In genomic region chr5:6396836-6397535, GRCh38 we compare ENCODE assay signal across 23 cellular contexts. TPM values are rescaled to one million over a fixed set of nuclear protein-coding genes. Genes with fewer than 3 reads are reported as not detected.
DNase-seq lines count a peak whose midpoint lies in the region; ATAC-seq, FAIRE-seq and TF ChIP-seq lines count a peak whose summit lies in the region.
"Had no signal": no experiment of that assay in that cellular context is flagged by ENCODE, and none has a peak within 500 bp of the region (broad histone marks: within the 10 kb centered on the region; RNA-seq: fewer than 3 reads in every experiment).

No MANE protein-coding gene starts in this region.

- H2BK15ac ChIP-seq in H1 (ENCODE audit: low read length), result no peak overlapping the region

- no peak for TF ChIP-seq CTCF in H1 (IDR thresholded peaks at IDR 0.05; ENCODE audit: control extremely low read depth in 1 of 3, insufficient read depth in 1 of 3, low read depth in 1 of 3, low read length in 3 of 3)
- TF ChIP-seq CTCF in osteocyte (IDR thresholded peaks at IDR 0.05), result no peak
- TF ChIP-seq CTCF in vagina (IDR thresholded peaks at IDR 0.05), result no peak

- 91% methylated on average over 11 of the region's 11 CpGs; no CpG with 5 or more reads in 1 of the 2 experiments for WGBS in H1 (ENCODE audit: extremely low coverage in 1 of 2, insufficient coverage in 1 of 2, insufficient read length in 1 of 2, insufficient replicate concordance in 2 of 2, low coverage in 1 of 2, low lambda C conversion rate in 2 of 2, missing lambda C conversion rate in 1 of 2), 2 experiments

- peak overlapping the region; percentile 16; the same call in 1 of the 2 replicates for H4K8ac ChIP-seq in H1 (ENCODE audit: extremely low read depth, insufficient read depth, low read length)

- TF ChIP-seq EP300 in H1 (IDR thresholded peaks at IDR 0.05; ENCODE audit: borderline replicate concordance in 1 of 2, low read depth in 2 of 2, low read length in 2 of 2), result no peak

- intact Hi-C loops in vagina (cut with DNase I), result no loop called here

- no peak overlapping the region for H4K91ac ChIP-seq in H1 (replicated peaks; ENCODE audit: insufficient read length, low read length)

- no peak for TF ChIP-seq RAD21 in H1 (IDR thresholded peaks at IDR 0.05 in 1 of 2, conservative IDR thresholded peaks at IDR 0.05 in 1 of 2; ENCODE audit: low read depth in 2 of 2, low read length in 2 of 2)

- no peak for FAIRE-seq in H1 (lab: Jason Lieb, UNC)
- no peak for FAIRE-seq in GM19239 (lab: Jason Lieb, UNC)
- FAIRE-seq: GM12878 had no signal

- no peak overlapping the region for H3K9ac ChIP-seq in H1 (replicated peaks in 1 of 4; ENCODE audit: extremely low read depth in 1 of 4, low read depth in 3 of 4, low read length in 3 of 4)
- H3K9ac ChIP-seq: BLaER1 had no signal

- CTCF ChIA-PET in H1 (lab: Charles Lee; ENCODE audit: partially characterized antibody), result no interaction called here
- CTCF ChIA-PET in activated CD4-positive, alpha-beta memory T cell treated with anti-CD3 and anti-CD28 coated beads, Interleukin-2, amount 10 ng/mL, durations not matched to agents 7 days and 5 days (lab: Charles Lee), result no interaction called here

- H3K4me3 Mint-ChIP-seq in activated naive CD8-positive, alpha-beta T cell treated with anti-CD3 and anti-CD28 coated beads, Interleukin-2, amount 50 U/mL, for 24 hours, result no peak overlapping the region
- no peak overlapping the region for H3K4me3 Mint-ChIP-seq in activated naive CD8-positive, alpha-beta T cell treated with anti-CD3 and anti-CD28 coated beads for 36 hours
- H3K4me3 Mint-ChIP-seq in osteocyte (ENCODE audit: unreplicated experiment), result no peak overlapping the region
- no peak overlapping the region for H3K4me3 Mint-ChIP-seq in activated CD4-positive, alpha-beta memory T cell treated with anti-CD3 and anti-CD28 coated beads, Interleukin-2, amount 10 ng/mL, durations not matched to agents 7 days and 5 days
- H3K4me3 Mint-ChIP-seq: CD14-positive monocyte; CD8-positive, alpha-beta T cell; GM23338; HFFc6 had no signal

- no peak overlapping the region for H3K18ac ChIP-seq in H1 (ENCODE audit: extremely low read depth, low read length)

- no peak overlapping the region for H2BK5ac ChIP-seq in H1 (ENCODE audit: low read depth, low read length)

- peaks cover 2% of the 10 kb centered on the region for H3K27me3 Mint-ChIP-seq in activated naive CD8-positive, alpha-beta T cell treated with anti-CD3 and anti-CD28 coated beads, Interleukin-2, amount 50 U/mL, for 24 hours
- peaks cover 11% of the 10 kb centered on the region for H3K27me3 Mint-ChIP-seq in activated naive CD8-positive, alpha-beta T cell treated with anti-CD3 and anti-CD28 coated beads for 36 hours
- H3K27me3 Mint-ChIP-seq in osteocyte (ENCODE audit: unreplicated experiment), result peaks cover 20% of the 10 kb centered on the region
- peaks cover 7% of the 10 kb centered on the region for H3K27me3 Mint-ChIP-seq in activated CD4-positive, alpha-beta memory T cell treated with anti-CD3 and anti-CD28 coated beads, Interleukin-2, amount 10 ng/mL, durations not matched to agents 7 days and 5 days

- H3K23me2 ChIP-seq in H1 (ENCODE audit: low read depth, low read length), result no peaks in the 10 kb centered on the region; the same call in 1 of the 2 replicates

- H3K79me1 ChIP-seq in H1 (ENCODE audit: low read depth, low read length), result no peaks in the 10 kb centered on the region

- ATAC-seq in activated naive CD8-positive, alpha-beta T cell treated with anti-CD3 and anti-CD28 coated beads, Interleukin-2, amount 50 U/mL, for 24 hours, result peak; percentile 14
- no peak for ATAC-seq in GM19351 (IDR thresholded peaks at IDR 0.05; ENCODE audit: unreplicated experiment)
- ATAC-seq: CD8-positive, alpha-beta T cell; GM12878; GM23338; HCT116 had no signal

- H3K4me1 Mint-ChIP-seq in activated naive CD8-positive, alpha-beta T cell treated with anti-CD3 and anti-CD28 coated beads, Interleukin-2, amount 50 U/mL, for 24 hours, result no peaks in the 10 kb centered on the region
- peaks cover 2% of the 10 kb centered on the region for H3K4me1 Mint-ChIP-seq in activated naive CD8-positive, alpha-beta T cell treated with anti-CD3 and anti-CD28 coated beads for 36 hours
- no peaks in the 10 kb centered on the region for H3K4me1 Mint-ChIP-seq in osteocyte (ENCODE audit: unreplicated experiment)
- peaks cover 3% of the 10 kb centered on the region for H3K4me1 Mint-ChIP-seq in activated CD4-positive, alpha-beta memory T cell treated with anti-CD3 and anti-CD28 coated beads, Interleukin-2, amount 10 ng/mL, durations not matched to agents 7 days and 5 days
- H3K4me1 Mint-ChIP-seq: CD14-positive monocyte had no signal

- H3K4me3 ChIP-seq in H1 (ENCODE audit: extremely low read depth in 1 of 4, insufficient read depth in 2 of 4, low read depth in 3 of 4, low read length in 4 of 4) (no peak overlapping the region), vagina (no peak overlapping the region)
- H3K4me3 ChIP-seq: BLaER1, GM12878, GM23338 had no signal

- no peak overlapping the region for H3K27ac ChIP-seq in H1 (ENCODE audit: low read depth, low read length)
- no peak overlapping the region for H3K27ac ChIP-seq in vagina
- H3K27ac ChIP-seq: BLaER1 had no signal

- no peak overlapping the region for H2AFZ ChIP-seq in H1 (ENCODE audit: low read length)
- H2AFZ ChIP-seq: GM23338 had no signal

- H3K36me3 ChIP-seq in H1 (ENCODE audit: control insufficient read depth in 2 of 4, insufficient read depth in 4 of 4, low read length in 3 of 4), result no peaks in the 10 kb centered on the region
- no peaks in the 10 kb centered on the region for H3K36me3 ChIP-seq in vagina
- H3K36me3 ChIP-seq: BLaER1 had no signal

- H3K9me3 ChIP-seq in H1 (ENCODE audit: insufficient read depth in 2 of 2, low read depth in 1 of 2, low read length in 1 of 2), result peaks cover 0 to 4% of the 10 kb centered on the region in 2 experiments; a peak in 1 of 4 replicates
- H3K9me3 ChIP-seq in vagina, result no peaks in the 10 kb centered on the region
- H3K9me3 ChIP-seq: BLaER1 had no signal

- H4K5ac ChIP-seq in H1 (ENCODE audit: insufficient read length, low read depth, low read length), result no peak overlapping the region

- H3K27me3 ChIP-seq in H1 (replicated peaks in 1 of 4; ENCODE audit: control insufficient read depth in 3 of 4, extremely low read depth in 1 of 4, insufficient read depth in 3 of 4, low read length in 3 of 4) (no peaks in the 10 kb centered on the region), vagina (no peaks in the 10 kb centered on the region)
- H3K27me3 ChIP-seq: BLaER1 had no signal

- no peak overlapping the region for H2BK12ac ChIP-seq in H1 (ENCODE audit: low read depth, low read length)

- H3K4me2 ChIP-seq in H1 (ENCODE audit: insufficient read depth in 1 of 2, low read depth in 2 of 2, low read length in 2 of 2), result no peak overlapping the region
- H3K4me2 ChIP-seq: BLaER1, GM23338 had no signal

- no peak overlapping the region for H2BK20ac ChIP-seq in H1 (ENCODE audit: low read length)

- H3K56ac ChIP-seq in H1 (replicated peaks; ENCODE audit: insufficient read length, low read depth, low read length), result no peak overlapping the region

- H3K4me1 ChIP-seq in H1 (replicated peaks in 1 of 4; ENCODE audit: control insufficient read depth in 3 of 4, insufficient read depth in 4 of 4, low read length in 3 of 4) (no peaks in the 10 kb centered on the region), vagina (no peaks in the 10 kb centered on the region)
- H3K4me1 ChIP-seq: BLaER1 had no signal

- TF ChIP-seq POLR2A in H1 (IDR thresholded peaks at IDR 0.05; ENCODE audit: control extremely low read depth in 1 of 2, low read depth in 2 of 2, low read length in 2 of 2) (no peak), vagina (IDR thresholded peaks at IDR 0.05) (no peak)

- POLR2A ChIA-PET in H1 (lab: Charles Lee; ENCODE audit: partially characterized antibody), result no interaction called here
- POLR2A ChIA-PET in activated CD4-positive, alpha-beta memory T cell treated with anti-CD3 and anti-CD28 coated beads, Interleukin-2, amount 10 ng/mL, durations not matched to agents 7 days and 5 days (lab: Charles Lee), result no interaction called here

- H3K23ac ChIP-seq in H1 (ENCODE audit: insufficient read length), result no peak overlapping the region

- no peak for DNase-seq in activated naive CD8-positive, alpha-beta T cell treated with anti-CD3 and anti-CD28 coated beads, Interleukin-2, amount 50 U/mL, for 24 hours
- no peak for DNase-seq in activated naive CD8-positive, alpha-beta T cell treated with anti-CD3 and anti-CD28 coated beads for 36 hours
- no peak for DNase-seq in H1 (ENCODE audit: low read depth in 1 of 2, low spot score in 2 of 2)
- DNase-seq in osteocyte (ENCODE audit: extremely low spot score, unreplicated experiment), result peak; percentile 82
- DNase-seq in vagina (ENCODE audit: extremely low spot score in 2 of 2), result peak; percentile 74 to 92
- DNase-seq in GM19239 (ENCODE audit: insufficient read length, low spot score), result no peak
- DNase-seq in activated CD4-positive, alpha-beta memory T cell treated with anti-CD3 and anti-CD28 coated beads, Interleukin-2, amount 10 ng/mL, durations not matched to agents 7 days and 5 days, result no peak
- DNase-seq: 8988T; Calu3; CD8-positive, alpha-beta T cell; DND-41; EL; H7; HFFc6 had no signal

- no peaks in the 10 kb centered on the region for H3K36me3 Mint-ChIP-seq in activated naive CD8-positive, alpha-beta T cell treated with anti-CD3 and anti-CD28 coated beads, Interleukin-2, amount 50 U/mL, for 24 hours (ENCODE audit: low read depth)
- no peaks in the 10 kb centered on the region for H3K36me3 Mint-ChIP-seq in activated naive CD8-positive, alpha-beta T cell treated with anti-CD3 and anti-CD28 coated beads for 36 hours
- no peaks in the 10 kb centered on the region for H3K36me3 Mint-ChIP-seq in osteocyte (ENCODE audit: unreplicated experiment)
- H3K36me3 Mint-ChIP-seq in activated CD4-positive, alpha-beta memory T cell treated with anti-CD3 and anti-CD28 coated beads, Interleukin-2, amount 10 ng/mL, durations not matched to agents 7 days and 5 days (ENCODE audit: low read depth), result no peaks in the 10 kb centered on the region
- H3K36me3 Mint-ChIP-seq: CD14-positive monocyte; CD8-positive, alpha-beta T cell had no signal

- no peaks in the 10 kb centered on the region for H3K79me2 ChIP-seq in H1 (ENCODE audit: control insufficient read depth in 1 of 2, insufficient read depth in 2 of 2, low read length in 2 of 2)

- no peak overlapping the region for H2AK5ac ChIP-seq in H1 (ENCODE audit: low read depth, low read length)

- no peak overlapping the region for H3K14ac ChIP-seq in H1 (ENCODE audit: insufficient read length)

- no peak overlapping the region for H2BK120ac ChIP-seq in H1 (replicated peaks; ENCODE audit: low read depth, low read length)

- H3K9me3 Mint-ChIP-seq in activated naive CD8-positive, alpha-beta T cell treated with anti-CD3 and anti-CD28 coated beads, Interleukin-2, amount 50 U/mL, for 24 hours, result no peaks in the 10 kb centered on the region
- H3K9me3 Mint-ChIP-seq in activated naive CD8-positive, alpha-beta T cell treated with anti-CD3 and anti-CD28 coated beads for 36 hours, result no peaks in the 10 kb centered on the region
- no peaks in the 10 kb centered on the region for H3K9me3 Mint-ChIP-seq in osteocyte (ENCODE audit: unreplicated experiment)
- no peaks in the 10 kb centered on the region for H3K9me3 Mint-ChIP-seq in activated CD4-positive, alpha-beta memory T cell treated with anti-CD3 and anti-CD28 coated beads, Interleukin-2, amount 10 ng/mL, durations not matched to agents 7 days and 5 days
- H3K9me3 Mint-ChIP-seq: CD8-positive, alpha-beta T cell had no signal

- no peaks in the 10 kb centered on the region for H4K20me1 ChIP-seq in H1 (replicated peaks in 1 of 2; ENCODE audit: control insufficient read depth in 1 of 2, insufficient read depth in 2 of 2, low read length in 2 of 2)
- H4K20me1 ChIP-seq: BLaER1 had no signal

- H3K27ac Mint-ChIP-seq in activated naive CD8-positive, alpha-beta T cell treated with anti-CD3 and anti-CD28 coated beads, Interleukin-2, amount 50 U/mL, for 24 hours, result no peak overlapping the region
- no peak overlapping the region for H3K27ac Mint-ChIP-seq in activated naive CD8-positive, alpha-beta T cell treated with anti-CD3 and anti-CD28 coated beads for 36 hours
- no peak overlapping the region for H3K27ac Mint-ChIP-seq in osteocyte (ENCODE audit: unreplicated experiment)
- H3K27ac Mint-ChIP-seq in activated CD4-positive, alpha-beta memory T cell treated with anti-CD3 and anti-CD28 coated beads, Interleukin-2, amount 10 ng/mL, durations not matched to agents 7 days and 5 days, result no peak overlapping the region
- H3K27ac Mint-ChIP-seq: CD14-positive monocyte; CD8-positive, alpha-beta T cell; GM23338; HFFc6 had no signal

- no peak overlapping the region for H3K4ac ChIP-seq in H1 (replicated peaks; ENCODE audit: insufficient read length, low read depth, low read length)

RNA-seq across cellular contexts. Expression of gene MED10, which starts 18.6 kb away (rescaled TPM):
- total RNA-seq in activated naive CD8-positive, alpha-beta T cell treated with anti-CD3 and anti-CD28 coated beads for 36 hours, result 10 to 100 TPM; 57.1 to 59.1 TPM
- 20.1 and 22.0 TPM in 2 replicates for total RNA-seq in H1 (2021; fragmentation: NEBNext Ultra II Directional; extraction: Animal tissue kit (Norgen Biotek cat#: 25700))
- 23.2 and 28.3 TPM in 2 replicates for polyA plus RNA-seq in H1 (2011; rRNA removed)
- polyA plus RNA-seq in H1 (2011; cell fraction: cytosol; rRNA removed), result 31.6 TPM
- polyA plus RNA-seq in H1 (2011; cell fraction: nucleus; rRNA removed), result 14.9 TPM
- polyA plus RNA-seq in H1 (2012, experiment 1 of 2), result 20.7 to 22.9 TPM (median 21.2 TPM) in 4 replicates
- polyA plus RNA-seq in H1 (2012, experiment 2 of 2), result 17.4 TPM
- polyA plus RNA-seq in H1 (2013, experiment 1 of 2), result 20.8 TPM
- polyA plus RNA-seq in H1 (2013, experiment 2 of 2), result 18.7 TPM
- polyA minus RNA-seq in H1 (2011; rRNA and poly(A)+ RNA removed), result 2.9 and 3.3 TPM in 2 replicates
- polyA minus RNA-seq in H1 (2011; cell fraction: cytosol; rRNA and poly(A)+ RNA removed), result 8.4 TPM
- 14.7 TPM for polyA minus RNA-seq in H1 (2011; cell fraction: nucleus; rRNA and poly(A)+ RNA removed)
- total RNA-seq in osteocyte (28.2 and 31.0 TPM in 2 replicates), vagina (32.7 TPM)
- total RNA-seq in activated CD4-positive, alpha-beta memory T cell treated with anti-CD3 and anti-CD28 coated beads, Interleukin-2, amount 10 ng/mL, durations not matched to agents 7 days and 5 days, result 10 to 100 TPM; 50.1 to 52.9 TPM

RNA-seq across cellular contexts. Expression of gene UBE2QL1, which starts 51.7 kb away (rescaled TPM):
- not detected for total RNA-seq in activated naive CD8-positive, alpha-beta T cell treated with anti-CD3 and anti-CD28 coated beads for 36 hours
- total RNA-seq in H1 (2021; fragmentation: NEBNext Ultra II Directional; extraction: Animal tissue kit (Norgen Biotek cat#: 25700)), result 0.43 and 0.44 TPM in 2 replicates
- polyA plus RNA-seq in H1 (2011; rRNA removed), result 0.65 and 0.72 TPM in 2 replicates
- polyA plus RNA-seq in H1 (2011; cell fraction: cytosol; rRNA removed), result 0.72 TPM
- polyA plus RNA-seq in H1 (2011; cell fraction: nucleus; rRNA removed), result 0.78 TPM
- polyA plus RNA-seq in H1 (2012, experiment 1 of 2), result 0.43 to 0.56 TPM (median 0.51 TPM) in 4 replicates
- 0.34 TPM for polyA plus RNA-seq in H1 (2012, experiment 2 of 2)
- polyA plus RNA-seq in H1 (2013, experiment 1 of 2), result 0.22 TPM
- 0.18 TPM for polyA plus RNA-seq in H1 (2013, experiment 2 of 2)
- 0.46 and 0.66 TPM in 2 replicates for polyA minus RNA-seq in H1 (2011; rRNA and poly(A)+ RNA removed)
- polyA minus RNA-seq in H1 (2011; cell fraction: cytosol; rRNA and poly(A)+ RNA removed), result 0.22 TPM
- polyA minus RNA-seq in H1 (2011; cell fraction: nucleus; rRNA and poly(A)+ RNA removed), result 0.40 TPM
- total RNA-seq in osteocyte, result not detected in 2 replicates
- total RNA-seq in vagina, result 2.5 TPM
- total RNA-seq in activated CD4-positive, alpha-beta memory T cell treated with anti-CD3 and anti-CD28 coated beads, Interleukin-2, amount 10 ng/mL, durations not matched to agents 7 days and 5 days, result under 1 TPM; 0.10 TPM
- total RNA-seq: Calu3, G401, HFFc6, HT-29 had no signal
- polyA plus RNA-seq: AG04450, CD14-positive monocyte had no signal

Comparison
In these comparisons a context has a peak if more than half of its experiments do, and no peak if none do; other contexts are left out.
1. DNase-seq: peak in osteocyte (single experiment) and vagina (2 of 2); none in activated naive CD8-positive, alpha-beta T cell treated with anti-CD3 and anti-CD28 coated beads, Interleukin-2, amount 50 U/mL, for 24 hours (single experiment), activated naive CD8-positive, alpha-beta T cell treated with anti-CD3 and anti-CD28 coated beads for 36 hours (single experiment), H1 (0 of 2), GM19239 (single experiment) and activated CD4-positive, alpha-beta memory T cell treated with anti-CD3 and anti-CD28 coated beads, Interleukin-2, amount 10 ng/mL, durations not matched to agents 7 days and 5 days (single experiment).